28 cellular contexts compared by ENCODE assay signal in genomic region chr1:160716013-160716412, GRCh38. TPM values are rescaled to one million over a fixed set of nuclear protein-coding genes. Genes with fewer than 3 reads are reported as not detected.
DNase-seq lines count a peak whose midpoint lies in the region; ATAC-seq, FAIRE-seq and TF ChIP-seq lines count a peak whose summit lies in the region.
"Had no signal": no experiment of that assay in that cellular context is flagged by ENCODE, and none has a peak within 500 bp of the region (broad histone marks: within the 10 kb centered on the region; RNA-seq: fewer than 3 reads in every experiment).

No MANE protein-coding gene starts in this region.

- no peaks in the 10 kb centered on the region for H3K9me3 ChIP-seq in CD4-positive, CD25-positive, alpha-beta regulatory T cell (ENCODE audit: control insufficient read depth in 2 of 2, low read length in 2 of 2)
- H3K9me3 ChIP-seq in HEK293 (ENCODE audit: control insufficient read depth, insufficient read depth, low read depth, low read length): no peaks in the 10 kb centered on the region
- no peaks in the 10 kb centered on the region for H3K9me3 ChIP-seq in K562 (replicated peaks; ENCODE audit: control insufficient read depth, insufficient read depth, low read depth, low read length)
- no peaks in the 10 kb centered on the region for H3K9me3 ChIP-seq in breast epithelium
- H3K9me3 ChIP-seq: A549 had no signal

- H3K27ac ChIP-seq in CD4-positive, CD25-positive, alpha-beta regulatory T cell (ENCODE audit: insufficient read depth, low read length, poor library complexity, severe bottlenecking): no peak overlapping the region
- H3K27ac ChIP-seq in HEK293 (ENCODE audit: extremely low read depth, low read depth, low read length): no peak overlapping the region
- no peak overlapping the region for H3K27ac ChIP-seq in K562 (ENCODE audit: extremely low read depth, low read depth, low read length)
- H3K27ac ChIP-seq in breast epithelium: no peak overlapping the region
- H3K27ac ChIP-seq: 22Rv1; A549; BLaER1 treated with 17β-estradiol and CSF1 and Interleukin-3, amounts not matched to agents 10 nM and 100 nM; C4-2B had no signal

- H3K27ac Mint-ChIP-seq in activated naive CD8-positive, alpha-beta T cell: peak overlapping the region; percentile 64
- H3K27ac Mint-ChIP-seq in activated naive CD8-positive, alpha-beta T cell treated with anti-CD3 and anti-CD28 coated beads for 36 hours: no peak overlapping the region
- H3K27ac Mint-ChIP-seq in CD4-positive, CD25-positive, alpha-beta regulatory T cell: peak overlapping the region in 2 of 3 donors; percentile 7 to 82
- H3K27ac Mint-ChIP-seq: B cell had no signal

- no peak overlapping the region for H3K4me2 ChIP-seq in K562 (ENCODE audit: insufficient read depth, low read length)
- H3K4me2 ChIP-seq: A549 had no signal

- no peak for FAIRE-seq in K562 (lab: Jason Lieb, UNC)
- FAIRE-seq: A549, G401.6, GM12891 had no signal

- no peaks in the 10 kb centered on the region for H3K27me3 Mint-ChIP-seq in activated naive CD8-positive, alpha-beta T cell
- H3K27me3 Mint-ChIP-seq in activated naive CD8-positive, alpha-beta T cell treated with anti-CD3 and anti-CD28 coated beads for 36 hours: no peaks in the 10 kb centered on the region
- H3K27me3 Mint-ChIP-seq in CD4-positive, CD25-positive, alpha-beta regulatory T cell: peaks cover 9% of the 10 kb centered on the region
- H3K27me3 Mint-ChIP-seq: B cell; CD4-positive, alpha-beta memory T cell; CD8-positive, alpha-beta memory T cell had no signal

- no peaks in the 10 kb centered on the region for H3K79me2 ChIP-seq in K562 (ENCODE audit: control insufficient read depth, insufficient read depth, low read length)

- TF ChIP-seq POLR2A in K562 (conservative IDR thresholded peaks at IDR 0.05) (no peak), breast epithelium (IDR thresholded peaks at IDR 0.05) (no peak)

- H3K9me1 ChIP-seq in K562 (ENCODE audit: control insufficient read depth, insufficient read depth, low read length): no peaks in the 10 kb centered on the region

- TF ChIP-seq RAD21 in K562 (CRISPR knock-in tag; conservative IDR thresholded peaks at IDR 0.05 in 1 of 2, IDR thresholded peaks at IDR 0.05 in 1 of 2): no peak

- intact Hi-C loops in K562 (cut with micrococcal nuclease): no loop called here
- intact Hi-C loops in breast epithelium (cut with DNase I; ENCODE audit: low total_unique reads): no loop called here

- H4K20me1 ChIP-seq in K562 (replicated peaks; ENCODE audit: control insufficient read depth, insufficient read depth, low read length): no peaks in the 10 kb centered on the region
- H4K20me1 ChIP-seq: BLaER1 treated with 17β-estradiol and CSF1 and Interleukin-3, amounts not matched to agents 10 nM and 100 nM had no signal

- H3K4me3 ChIP-seq in CD4-positive, CD25-positive, alpha-beta regulatory T cell (ENCODE audit: low read depth, low read length): no peak overlapping the region
- H3K4me3 ChIP-seq in HEK293 (ENCODE audit: low read depth, low read length) (no peak overlapping the region), K562 (no peak overlapping the region), breast epithelium (no peak overlapping the region)
- H3K4me3 ChIP-seq: A549; BLaER1 treated with 17β-estradiol and CSF1 and Interleukin-3, amounts not matched to agents 10 nM and 100 nM had no signal

- CTCF ChIA-PET in HEK293 (lab: Yijun Ruan, JAX) (interaction anchor here (1.1 to 1.8 kb wide), 4 partner anchors 11 to 236 kb away, joined by 3 to 7 read pairs (median 5); no protein-coding TSS in a partner anchor), K562 (lab: Yijun Ruan, JAX; ENCODE audit: low intra/inter-chr PET ratio) (no interaction called here)

- 5% methylated on average over 1 of the region's 1 CpG for WGBS in K562 (ENCODE audit: insufficient coverage, low coverage, missing lambda C conversion rate)

- TF ChIP-seq CTCF in HEK293 (tag by site-specific recombination; IDR thresholded peaks at IDR 0.05): no peak
- TF ChIP-seq CTCF in K562 (IDR thresholded peaks at IDR 0.05 in 2 of 3, conservative IDR thresholded peaks at IDR 0.05 in 1 of 3; ENCODE audit: insufficient read depth in 2 of 3, low read depth in 1 of 3, low read length in 3 of 3): no peak
- no peak for TF ChIP-seq CTCF in breast epithelium (IDR thresholded peaks at IDR 0.05)

- H3K4me1 ChIP-seq in CD4-positive, CD25-positive, alpha-beta regulatory T cell (ENCODE audit: control insufficient read depth, insufficient read depth, low read length, poor library complexity, severe bottlenecking): peaks cover 29% of the 10 kb centered on the region
- H3K4me1 ChIP-seq in HEK293 (ENCODE audit: control insufficient read depth, insufficient read depth, low read length): no peaks in the 10 kb centered on the region
- H3K4me1 ChIP-seq in K562 (replicated peaks in 1 of 2; ENCODE audit: control insufficient read depth in 2 of 2, insufficient read depth in 2 of 2, low read length in 2 of 2): no peaks in the 10 kb centered on the region
- H3K4me1 ChIP-seq in breast epithelium: no peaks in the 10 kb centered on the region
- H3K4me1 ChIP-seq: A549 had no signal

- no peak overlapping the region for H3K4me3 Mint-ChIP-seq in activated naive CD8-positive, alpha-beta T cell
- no peak overlapping the region for H3K4me3 Mint-ChIP-seq in activated naive CD8-positive, alpha-beta T cell treated with anti-CD3 and anti-CD28 coated beads for 36 hours
- peak overlapping the region in 2 of 4 donors; percentile 7 to 28 for H3K4me3 Mint-ChIP-seq in CD4-positive, CD25-positive, alpha-beta regulatory T cell
- H3K4me3 Mint-ChIP-seq: B cell; CD4-positive, alpha-beta memory T cell had no signal

- H3K9me3 Mint-ChIP-seq in activated naive CD8-positive, alpha-beta T cell (ENCODE audit: low read depth): no peaks in the 10 kb centered on the region
- H3K9me3 Mint-ChIP-seq in activated naive CD8-positive, alpha-beta T cell treated with anti-CD3 and anti-CD28 coated beads for 36 hours: peaks cover 2% of the 10 kb centered on the region
- H3K9me3 Mint-ChIP-seq in CD4-positive, CD25-positive, alpha-beta regulatory T cell: no peaks in the 10 kb centered on the region
- H3K9me3 Mint-ChIP-seq: CD4-positive, alpha-beta memory T cell; CD8-positive, alpha-beta memory T cell had no signal

- H3K36me3 Mint-ChIP-seq in activated naive CD8-positive, alpha-beta T cell: no peaks in the 10 kb centered on the region
- H3K36me3 Mint-ChIP-seq in activated naive CD8-positive, alpha-beta T cell treated with anti-CD3 and anti-CD28 coated beads for 36 hours: no peaks in the 10 kb centered on the region
- H3K36me3 Mint-ChIP-seq in CD4-positive, CD25-positive, alpha-beta regulatory T cell: no peaks in the 10 kb centered on the region

- POLR2A ChIA-PET in HEK293 (lab: Yijun Ruan, JAX): no interaction called here
- POLR2A ChIA-PET in K562 (lab: Yijun Ruan, JAX): interaction anchor here (0.6 to 1.7 kb wide), 2 partner anchors 9 to 48 kb away, joined by 3 to 5 read pairs; no protein-coding TSS in a partner anchor

- DNase-seq in activated naive CD8-positive, alpha-beta T cell treated with anti-CD3 and anti-CD28 coated beads for 36 hours: no peak
- no peak for DNase-seq in CD4-positive, CD25-positive, alpha-beta regulatory T cell
- DNase-seq in K562 (ENCODE audit: extremely low read depth in 1 of 4, low spot score in 3 of 4) (no peak), breast epithelium (ENCODE audit: low spot score in 2 of 2) (no peak)
- DNase-seq: AML-193; CD8-positive, alpha-beta memory T cell; COR-L47; DMS 273 treated with DMSO at 0.1 percent for 48 hours; DMS153; DMS53; DMS79; DND-41; EL; GF-D8 had no signal

- H3K4me1 Mint-ChIP-seq in activated naive CD8-positive, alpha-beta T cell (ENCODE audit: low read depth): peaks cover 63% of the 10 kb centered on the region
- H3K4me1 Mint-ChIP-seq in activated naive CD8-positive, alpha-beta T cell treated with anti-CD3 and anti-CD28 coated beads for 36 hours: peaks cover 68% of the 10 kb centered on the region
- peaks cover 17 to 48% (median 22%) of the 10 kb centered on the region in 4 donors for H3K4me1 Mint-ChIP-seq in CD4-positive, CD25-positive, alpha-beta regulatory T cell

- ATAC-seq in CD4-positive, CD25-positive, alpha-beta regulatory T cell (ENCODE audit: low read depth in 2 of 2): no peak
- ATAC-seq in K562 (no peak), HG03095 (IDR thresholded peaks at IDR 0.05; ENCODE audit: unreplicated experiment) (no peak)
- ATAC-seq: A549 had no signal

- no peaks in the 10 kb centered on the region for H3K36me3 ChIP-seq in CD4-positive, CD25-positive, alpha-beta regulatory T cell (ENCODE audit: control insufficient read depth, insufficient read depth, low read length)
- H3K36me3 ChIP-seq in HEK293 (ENCODE audit: control insufficient read depth in 2 of 2, insufficient read depth in 1 of 2, low read length in 2 of 2) (no peaks in the 10 kb centered on the region), K562 (ENCODE audit: control insufficient read depth, insufficient read depth, low read length) (no peaks in the 10 kb centered on the region), breast epithelium (no peaks in the 10 kb centered on the region)
- H3K36me3 ChIP-seq: BLaER1 treated with 17β-estradiol and CSF1 and Interleukin-3, amounts not matched to agents 10 nM and 100 nM had no signal

- H2AFZ ChIP-seq in K562 (ENCODE audit: low read depth, low read length): no peak overlapping the region

- H3K9ac ChIP-seq in K562 (ENCODE audit: insufficient read depth in 1 of 2, low read depth in 2 of 2, low read length in 2 of 2): no peak overlapping the region
- H3K9ac ChIP-seq: BLaER1 treated with 17β-estradiol and CSF1 and Interleukin-3, amounts not matched to agents 10 nM and 100 nM had no signal

- TF ChIP-seq EP300 in K562 (IDR thresholded peaks at IDR 0.05; ENCODE audit: low read length): no peak

- no TSS peak for BruUV-seq in K562 (replicated peaks; lab: Mats Ljungman, UMichigan)

- no peaks in the 10 kb centered on the region for H3K27me3 ChIP-seq in CD4-positive, CD25-positive, alpha-beta regulatory T cell (ENCODE audit: control insufficient read depth, insufficient read depth, low read length)
- peaks cover 14 to 23% of the 10 kb centered on the region in 2 experiments; a peak in 4 of 5 replicates for H3K27me3 ChIP-seq in K562 (ENCODE audit: control insufficient read depth in 2 of 2, insufficient read depth in 2 of 2, low read length in 2 of 2)
- H3K27me3 ChIP-seq in breast epithelium: peaks cover 0 to under 1% of the 10 kb centered on the region in 2 donors

- in situ Hi-C loops in K562 (cut with MboI): no loop called here

RNA-seq across cellular contexts. Expression of gene CD48, which starts 4.4 kb away (rescaled TPM):
- 100 to 1,000 TPM; 376 to 385 TPM for total RNA-seq in activated naive CD8-positive, alpha-beta T cell treated with anti-CD3 and anti-CD28 coated beads for 36 hours
- 290 TPM for total RNA-seq in CD4-positive, CD25-positive, alpha-beta regulatory T cell
- polyA plus RNA-seq in CD4-positive, CD25-positive, alpha-beta regulatory T cell: 100 to 1,000 TPM; 196 to 269 (median 240) TPM
- not detected in 2 replicates for total RNA-seq in K562 (2011; cell fraction: chromatin; rRNA removed; ENCODE audit: low replicate concordance)
- not detected in 2 replicates for total RNA-seq in K562 (2011; cell fraction: nucleolus; rRNA removed)
- total RNA-seq in K562 (2011; cell fraction: nucleoplasm; rRNA removed): not detected in 2 replicates
- total RNA-seq in K562 (2014; rRNA removed) (0.53 TPM in 1 of 2 replicates, not detected in the other), K562 (2014; rRNA removed; fragmentation: Illumina TruSeq; extraction: Trizol) (0.11 and 0.38 TPM in 2 replicates), K562 (2015; rRNA removed; fragmentation: Illumina TruSeq; extraction: Trizol) (0.40 and 0.94 TPM in 2 replicates), K562 (2021) (0.42 and 0.65 TPM in 2 replicates), breast epithelium (10 to 100 TPM in 1 of 3 donors, 1 to 10 TPM in 2; 5.4 to 12.3 (median 8.8) TPM)
- polyA plus RNA-seq in K562 (2011; rRNA removed) (not detected in 2 replicates), K562 (2014; fragmentation: Illumina TruSeq; extraction: Trizol) (0.10 and 0.24 TPM in 2 replicates), K562 (2014; fragmentation: Nextera tagmentation; extraction: Ambion mirVana) (under 1 TPM in 1 of 2 experiments, not detected in 1; 0.27 TPM), K562 (2014; rRNA removed) (0.18 and 0.30 TPM in 2 replicates)
- 0.06 TPM in 1 of 2 replicates, not detected in the other for polyA plus RNA-seq in K562 (2011; cell fraction: cytosol; rRNA removed)
- polyA plus RNA-seq in K562 (2011; cell fraction: nucleus; rRNA removed): not detected in 2 replicates
- 0.26 and 2.0 TPM in 2 replicates for polyA plus RNA-seq in K562 (2012)
- polyA minus RNA-seq in K562 (2011; rRNA and poly(A)+ RNA removed): 0.27 TPM in 1 of 2 replicates, not detected in the other
- not detected in 2 replicates for polyA minus RNA-seq in K562 (2011; cell fraction: cytosol; rRNA and poly(A)+ RNA removed)
- polyA minus RNA-seq in K562 (2011; cell fraction: nucleus; rRNA and poly(A)+ RNA removed): not detected in 2 replicates
- total RNA-seq: A172, Daoy had no signal
- polyA plus RNA-seq: A549, BJ had no signal

RNA-seq across cellular contexts. Expression of gene SLAMF7, which starts 23.0 kb away (rescaled TPM):
- 100 to 1,000 TPM; 152 to 162 TPM for total RNA-seq in activated naive CD8-positive, alpha-beta T cell treated with anti-CD3 and anti-CD28 coated beads for 36 hours
- total RNA-seq in CD4-positive, CD25-positive, alpha-beta regulatory T cell: 0.76 TPM
- polyA plus RNA-seq in CD4-positive, CD25-positive, alpha-beta regulatory T cell: under 1 TPM; 0.07 to 0.88 (median 0.15) TPM
- not detected in 2 replicates for total RNA-seq in K562 (2011; cell fraction: chromatin; rRNA removed; ENCODE audit: low replicate concordance)
- total RNA-seq in K562 (2011; cell fraction: nucleolus; rRNA removed): not detected in 2 replicates
- not detected in 2 replicates for total RNA-seq in K562 (2011; cell fraction: nucleoplasm; rRNA removed)
- 0.12 TPM in 1 of 2 replicates, not detected in the other for total RNA-seq in K562 (2014; rRNA removed)
- 0.11 and 0.19 TPM in 2 replicates for total RNA-seq in K562 (2014; rRNA removed; fragmentation: Illumina TruSeq; extraction: Trizol)
- total RNA-seq in K562 (2015; rRNA removed; fragmentation: Illumina TruSeq; extraction: Trizol): 0.18 and 0.23 TPM in 2 replicates
- 0.35 and 0.49 TPM in 2 replicates for total RNA-seq in K562 (2021)
- polyA plus RNA-seq in K562 (2011; rRNA removed): not detected in 2 replicates
- polyA plus RNA-seq in K562 (2011; cell fraction: cytosol; rRNA removed): 0.03 TPM in 1 of 2 replicates, not detected in the other
- polyA plus RNA-seq in K562 (2011; cell fraction: nucleus; rRNA removed): not detected in 2 replicates
- polyA plus RNA-seq in K562 (2012): 0.68 and 2.0 TPM in 2 replicates
- 0.22 and 0.36 TPM in 2 replicates for polyA plus RNA-seq in K562 (2014; fragmentation: Illumina TruSeq; extraction: Trizol)
- polyA plus RNA-seq in K562 (2014; fragmentation: Nextera tagmentation; extraction: Ambion mirVana): under 1 TPM; 0.17 to 0.39 TPM
- polyA plus RNA-seq in K562 (2014; rRNA removed): 0.19 and 1.2 TPM in 2 replicates
- not detected in 2 replicates for polyA minus RNA-seq in K562 (2011; rRNA and poly(A)+ RNA removed)
- polyA minus RNA-seq in K562 (2011; cell fraction: cytosol; rRNA and poly(A)+ RNA removed): not detected in 2 replicates
- polyA minus RNA-seq in K562 (2011; cell fraction: nucleus; rRNA and poly(A)+ RNA removed): not detected in 2 replicates
- total RNA-seq in breast epithelium: 1 to 10 TPM in 2 of 3 donors, under 1 TPM in 1; 0.48 to 5.7 (median 3.3) TPM
- polyA plus RNA-seq: BJ had no signal

Comparison
In these comparisons a context has a peak if more than half of its experiments do, and no peak if none do; other contexts are left out.
1. RNA of gene CD48, which starts 4.4 kb away (total RNA-seq): 376 to 385 TPM in activated naive CD8-positive, alpha-beta T cell treated with anti-CD3 and anti-CD28 coated beads for 36 hours and 290 TPM in CD4-positive, CD25-positive, alpha-beta regulatory T cell (single experiment); 5.4 to 12.3 TPM in breast epithelium and 0.11 to 0.94 TPM in K562; every median in the first group is over 10 times any median in the second.
2. RNA of gene SLAMF7, which starts 23.0 kb away (total RNA-seq): 152 to 162 TPM in activated naive CD8-positive, alpha-beta T cell treated with anti-CD3 and anti-CD28 coated beads for 36 hours; 0.48 to 5.7 TPM in breast epithelium, 0.76 TPM in CD4-positive, CD25-positive, alpha-beta regulatory T cell (single experiment) and 0.11 to 0.49 TPM in K562; every median in the first group is over 10 times any median in the second.